9 cellular contexts compared by ENCODE assay signal in genomic region chr2:212249451-212249850, GRCh38.
A peak's percentile ranks its signal among the peaks of the same experiment; 100 is the strongest.
DNase-seq lines count a peak whose midpoint lies in the region; ATAC-seq and TF ChIP-seq lines count a peak whose summit lies in the region.
"Had no signal": no experiment of that assay in that cellular context is flagged by ENCODE, and none has a peak within 500 bp of the region (broad histone marks: within the 10 kb centered on the region; RNA-seq: fewer than 3 reads in every experiment).

No MANE protein-coding gene starts in this region.

- TF ChIP-seq CTCF in Loucy (conservative IDR thresholded peaks at IDR 0.05; ENCODE audit: low read length): peak; percentile 80

- no peak overlapping the region for H3K4me2 ChIP-seq in Loucy (ENCODE audit: low read depth, low read length, poor library complexity, severe bottlenecking)

- no peak overlapping the region for H3K4me3 ChIP-seq in Loucy (ENCODE audit: low read length, poor library complexity, severe bottlenecking)

- H3K36me3 ChIP-seq in Loucy (ENCODE audit: insufficient read depth, low read length): no peaks in the 10 kb centered on the region

- H3K79me2 ChIP-seq in Loucy (ENCODE audit: insufficient read depth, low read length): no peaks in the 10 kb centered on the region; the same call in 1 of the 2 replicates

- ATAC-seq in GM21526 (IDR thresholded peaks at IDR 0.05; ENCODE audit: low FRiP score, unreplicated experiment) (no peak), GM19463 (IDR thresholded peaks at IDR 0.05; ENCODE audit: unreplicated experiment) (no peak)

- no peaks in the 10 kb centered on the region for H3K27me3 ChIP-seq in Loucy (ENCODE audit: insufficient read depth, low read length, poor library complexity, severe bottlenecking)

- peak overlapping the region; percentile 34; the same call in 1 of the 2 replicates for H2AFZ ChIP-seq in Loucy (ENCODE audit: low read length)

- peak; percentile 14 for DNase-seq in GM03348 (ENCODE audit: low spot score)
- peak; percentile 10 to 55 for DNase-seq in dermis microvascular lymphatic vessel endothelial cell (ENCODE audit: low read depth in 2 of 2)
- peak; percentile 5 for DNase-seq in non-pigmented ciliary epithelial cell (ENCODE audit: low read depth)
- DNase-seq in NK-92 (lab: John Stamatoyannopoulos, UW; ENCODE audit: unreplicated experiment): no peak
- DNase-seq: cerebellar nuclear complex, NCI-H1694 had no signal

- H3K9ac ChIP-seq in Loucy (ENCODE audit: low read depth, low read length, poor library complexity, severe bottlenecking): no peak overlapping the region

- no peaks in the 10 kb centered on the region for H3K4me1 ChIP-seq in Loucy (ENCODE audit: insufficient read depth, low read length, poor library complexity, severe bottlenecking)

- H3F3A ChIP-seq in Loucy (ENCODE audit: low read depth): no peaks in the 10 kb centered on the region

- no peaks in the 10 kb centered on the region for H4K20me1 ChIP-seq in Loucy (ENCODE audit: insufficient read depth, low read length, poor library complexity, severe bottlenecking)

- H3K9me2 ChIP-seq in Loucy (replicated peaks; ENCODE audit: low read depth, low read length): no peaks in the 10 kb centered on the region

- H3K9me3 ChIP-seq in Loucy (ENCODE audit: insufficient read depth, low read depth, low read length): no peaks in the 10 kb centered on the region
